In the genomic region with DNA sequence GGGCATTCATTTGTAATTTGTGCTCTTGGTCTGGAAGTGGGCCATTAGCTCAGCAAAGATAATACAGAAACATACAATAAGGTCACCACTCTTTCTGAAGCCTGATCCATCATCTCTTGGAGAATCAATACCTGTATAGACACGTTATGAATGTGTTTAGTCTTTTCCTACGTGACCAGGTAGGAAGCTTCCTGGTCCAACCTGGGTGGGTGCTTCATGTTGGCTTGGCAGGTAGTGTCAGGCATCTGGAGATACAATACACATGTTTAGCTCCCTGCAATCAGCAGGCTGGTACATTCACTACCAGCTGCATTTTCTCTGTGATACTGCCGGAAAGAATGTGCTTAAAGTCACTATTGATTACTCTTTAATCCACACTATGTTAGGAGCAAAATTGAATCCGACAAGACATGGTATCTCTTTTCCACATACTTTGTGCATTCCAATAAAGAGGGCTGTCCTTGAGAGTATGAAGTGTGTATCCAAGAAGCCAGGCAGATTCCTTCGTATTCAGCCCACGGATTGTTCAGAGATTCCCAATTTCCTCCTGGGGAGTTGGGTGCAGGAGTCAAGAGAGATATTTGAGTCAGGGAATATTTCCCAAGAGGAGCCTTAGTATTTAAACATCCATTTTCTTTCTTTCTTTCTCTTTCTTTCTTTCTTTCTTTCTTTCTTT, we compare ENCODE assay signal across 14 cellular contexts. TPM values are rescaled to one million over a fixed set of nuclear protein-coding genes. Genes with fewer than 3 reads are reported as not detected.
DNase-seq lines count a peak whose midpoint lies in the region; ATAC-seq and TF ChIP-seq lines count a peak whose summit lies in the region.
"Had no signal": no experiment of that assay in that cellular context is flagged by ENCODE, and none has a peak within 500 bp of the region (broad histone marks: within the 10 kb centered on the region; RNA-seq: fewer than 3 reads in every experiment).

No MANE protein-coding gene starts in this region.

- intact Hi-C loops in cardiac septum (cut with DNase I) = loop anchor here (5.0 kb wide), 2 partner anchors 49 to 144 kb away; a partner anchor contains a TSS
- intact Hi-C loops in Right ventricle myocardium superior (cut with DNase I) = no loop called here
- intact Hi-C loops in CD14-positive monocyte (cut with micrococcal nuclease) = no loop called here

- TF ChIP-seq CTCF in cardiac fibroblast (IDR thresholded peaks at IDR 0.05; ENCODE audit: low read depth, low read length) (no peak), CD14-positive monocyte (IDR thresholded peaks at IDR 0.05) (no peak)

- peaks cover 0 to 3% of the 10 kb centered on the region in 2 donors for H3K36me3 Mint-ChIP-seq in CD14-positive monocyte
- H3K36me3 Mint-ChIP-seq: T-cell had no signal

- ATAC-seq in Right ventricle myocardium superior (ENCODE audit: poor library complexity) (no peak), HG03442 (IDR thresholded peaks at IDR 0.05; ENCODE audit: unreplicated experiment) (no peak), GM21529 (IDR thresholded peaks at IDR 0.05; ENCODE audit: unreplicated experiment) (no peak)

- H3K27me3 Mint-ChIP-seq in CD14-positive monocyte (ENCODE audit: low read depth in 3 of 3) = peaks cover 0 to 6% (median 4%) of the 10 kb centered on the region in 3 donors
- H3K27me3 Mint-ChIP-seq: T-cell had no signal

- H3K27ac Mint-ChIP-seq in CD14-positive monocyte = peak overlapping the region in 3 of 7 donors; percentile 5 to 26 (median 25)

- DNase-seq in cardiac septum (ENCODE audit: low spot score) (peak; percentile 9), Right ventricle myocardium superior (no peak), cardiac fibroblast (ENCODE audit: low read depth in 2 of 2) (peak; percentile 20 to 55), CD14-positive monocyte (ENCODE audit: low spot score) (no peak), LoVo (ENCODE audit: low spot score) (no peak)
- DNase-seq: brain microvascular endothelial cell, foreskin melanocyte, kidney, NCI-H1417 treated with DMSO at 0.1 percent for 48 hours, T-cell had no signal

- peak overlapping the region in 1 of 2 donors; percentile 78 for H3K4me3 Mint-ChIP-seq in CD14-positive monocyte

- peak overlapping the region; percentile 56 for H3K27ac ChIP-seq in muscle layer of duodenum (ENCODE audit: low read length)
- H3K27ac ChIP-seq: brain microvascular endothelial cell, C4-2B had no signal

- H3K4me1 ChIP-seq in muscle layer of duodenum (ENCODE audit: control insufficient read depth in 1 of 2, insufficient read depth in 2 of 2, low read length in 2 of 2) = peaks cover 12 to 13% of the 10 kb centered on the region in 2 donors

- H3K9me3 ChIP-seq in muscle layer of duodenum (ENCODE audit: control insufficient read depth in 1 of 2, low read length in 2 of 2) = no peaks in the 10 kb centered on the region

- H3K36me3 ChIP-seq in muscle layer of duodenum (ENCODE audit: control insufficient read depth in 1 of 2, insufficient read depth in 2 of 2, low read length in 2 of 2) = no peaks in the 10 kb centered on the region
- H3K36me3 ChIP-seq: brain microvascular endothelial cell had no signal

- H3K27me3 ChIP-seq in muscle layer of duodenum (ENCODE audit: low read depth, low read length) = no peaks in the 10 kb centered on the region
- H3K27me3 ChIP-seq: brain microvascular endothelial cell had no signal

- H3K4me3 ChIP-seq in cardiac fibroblast (replicated peaks in 1 of 2; ENCODE audit: low read depth in 2 of 2, low read length in 2 of 2) (no peak overlapping the region), muscle layer of duodenum (ENCODE audit: low read depth in 1 of 2, low read length in 2 of 2) (no peak overlapping the region)

- peaks cover 0 to 7% (median 3%) of the 10 kb centered on the region in 7 donors for H3K9me3 Mint-ChIP-seq in CD14-positive monocyte
- H3K9me3 Mint-ChIP-seq: T-cell had no signal

- H3K4me1 Mint-ChIP-seq in CD14-positive monocyte = peaks cover 51% of the 10 kb centered on the region

RNA-seq across cellular contexts. Expression of a gene that starts 49.9 kb away (rescaled TPM):
- total RNA-seq in cardiac septum (40.2 TPM), Right ventricle myocardium superior (29.9 TPM)
- polyA plus RNA-seq in CD14-positive monocyte = 1 to 10 TPM; 1.8 to 2.0 TPM

RNA-seq across cellular contexts. Expression of a gene that starts 52.9 kb away (rescaled TPM):
- total RNA-seq in cardiac septum (31.8 TPM), Right ventricle myocardium superior (35.7 TPM)
- polyA plus RNA-seq in CD14-positive monocyte = 1 to 10 TPM; 5.2 to 7.8 TPM

Comparison
In these comparisons a context has a peak if more than half of its experiments do, and no peak if none do; other contexts are left out.
1. DNase-seq: peak in cardiac septum (single experiment) and cardiac fibroblast (2 of 2); none in Right ventricle myocardium superior (single experiment), CD14-positive monocyte (single experiment) and LoVo (single experiment).